Comparison of ENCODE assay signal across 34 cellular contexts in genomic region chr5:179207470-179207869, GRCh38.
"Had no signal": no experiment of that assay in that cellular context is flagged by ENCODE, and none has a peak within 500 bp of the region (broad histone marks: within the 10 kb centered on the region; RNA-seq: fewer than 3 reads in every experiment).

No MANE protein-coding gene starts in this region.

- DNase-seq: activated B cell treated with CpG ODN at 0.5 μM for 24 hours; activated CD4-positive, alpha-beta memory T cell treated with anti-CD3 and anti-CD28 coated beads, Interleukin-2, amount 10 ng/mL, durations not matched to agents 7 days and 5 days; activated CD4-positive, alpha-beta T cell treated with anti-CD3 and anti-CD28 coated beads for 4 hours; activated CD4-positive, alpha-beta T cell treated with anti-CD3 and anti-CD28 coated beads, Interleukin-2, amount 10 ng/mL, durations not matched to agents 24 days and 14 days; activated CD4-positive, alpha-beta T cell treated with anti-CD3 and anti-CD28 coated beads, Interleukin-2, amount 50 U/mL, for 1 hour; activated CD4-positive, alpha-beta T cell treated with anti-CD3 and anti-CD28 coated beads, Interleukin-2, amount 50 U/mL, for 48 hours; activated CD4-positive, CD25-positive, alpha-beta regulatory T cell treated with anti-CD3 and anti-CD28 coated beads, Interleukin-2, amount 50 U/mL, for 72 hours; activated CD8-positive, alpha-beta memory T cell treated with anti-CD3 and anti-CD28 coated beads for 24 hours; activated CD8-positive, alpha-beta memory T cell treated with anti-CD3 and anti-CD28 coated beads, Interleukin-2, amount 10 ng/mL, durations not matched to agents 7 days and 5 days; activated CD8-positive, alpha-beta memory T cell treated with anti-CD3 and anti-CD28 coated beads, Interleukin-2, amount 50 U/mL, for 48 hours; activated CD8-positive, alpha-beta T cell treated with anti-CD3 and anti-CD28 coated beads, Interleukin-2, amount 10 ng/mL, durations not matched to agents 7 days and 5 days; activated effector memory CD4-positive, alpha-beta T cell treated with Interleukin-2 at 50 U/mL for 16 hours; activated gamma-delta T cell; activated naive CD4-positive, alpha-beta T cell treated with anti-CD3 and anti-CD28 coated beads, Interleukin-2, amount 10 ng/mL, durations not matched to agents 7 days and 5 days; activated naive CD4-positive, alpha-beta T cell treated with Interleukin-2 at 50 U/mL for 16 hours; activated naive CD8-positive, alpha-beta T cell treated with anti-CD3 and anti-CD28 coated beads, Interleukin-2, amount 10 ng/mL, durations not matched to agents 7 days and 5 days; activated naive CD8-positive, alpha-beta T cell treated with anti-CD3 and anti-CD28 coated beads, Interleukin-2, amount 50 U/mL, for 24 hours; activated T-cell treated with anti-CD3 and anti-CD28 coated beads, Interleukin-2, amount 50 U/mL, for 24 hours; activated T-cell treated with anti-CD3 and anti-CD28 coated beads, Interleukin-2, amount 50 U/mL, for 48 hours; amygdala; anterior cingulate cortex; body of pancreas; brain microvascular endothelial cell; central memory CD4-positive, alpha-beta T cell; T-helper 1 cell; T-helper 2 cell; T-helper 9 cell had no signal

- H3K27ac Mint-ChIP-seq: activated B cell treated with CpG ODN at 0.5 μM for 24 hours; activated CD4-positive, alpha-beta memory T cell treated with anti-CD3 and anti-CD28 coated beads, Interleukin-2, amount 10 ng/mL, durations not matched to agents 7 days and 5 days; activated CD4-positive, alpha-beta T cell treated with anti-CD3 and anti-CD28 coated beads, Interleukin-2, amount 10 ng/mL, durations not matched to agents 24 days and 14 days; activated CD8-positive, alpha-beta memory T cell treated with anti-CD3 and anti-CD28 coated beads, Interleukin-2, amount 10 ng/mL, durations not matched to agents 7 days and 5 days; activated CD8-positive, alpha-beta T cell treated with anti-CD3 and anti-CD28 coated beads, Interleukin-2, amount 10 ng/mL, durations not matched to agents 7 days and 5 days; activated naive CD4-positive, alpha-beta T cell treated with anti-CD3 and anti-CD28 coated beads, Interleukin-2, amount 10 ng/mL, durations not matched to agents 7 days and 5 days; activated naive CD4-positive, alpha-beta T cell treated with anti-CD3 and anti-CD28 coated beads, Interleukin-2, amount 50 U/mL, for 24 hours; activated naive CD8-positive, alpha-beta T cell; activated naive CD8-positive, alpha-beta T cell treated with anti-CD3 and anti-CD28 coated beads, Interleukin-2, amount 10 ng/mL, durations not matched to agents 7 days and 5 days; activated naive CD8-positive, alpha-beta T cell treated with anti-CD3 and anti-CD28 coated beads, Interleukin-2, amount 50 U/mL, for 24 hours; activated T-cell treated with anti-CD3 and anti-CD28 coated beads, Interleukin-2, amount 50 U/mL, for 24 hours; activated T-helper 2 cell treated with anti-CD3 and anti-CD28 coated beads, Interferon-gamma antibody, Interleukin-2, Interleukin-4, amounts not matched to agents 10 μg/mL and 5 μg/mL and 100 μg/mL, durations not matched to agents 14 hours and 24 hours and 36 hours; T-helper 1 cell treated with Interleukin-12 subunit alpha and Interleukin-12 subunit beta and Interleukin-4 antibody, amounts not matched to agents 30 μg/mL and 1 μg/mL, for 36 hours; T-helper 2 cell treated with Interferon-gamma antibody and Interleukin-4, amounts not matched to agents 5 μg/mL and 100 μg/mL, for 36 hours had no signal

- H3K4me1 ChIP-seq: body of pancreas, breast epithelium had no signal

- H3K27me3 Mint-ChIP-seq: activated B cell treated with CpG ODN at 0.5 μM for 24 hours; activated CD4-positive, alpha-beta memory T cell treated with anti-CD3 and anti-CD28 coated beads, Interleukin-2, amount 10 ng/mL, durations not matched to agents 7 days and 5 days; activated CD4-positive, alpha-beta T cell treated with anti-CD3 and anti-CD28 coated beads, Interleukin-2, amount 10 ng/mL, durations not matched to agents 24 days and 14 days; activated CD8-positive, alpha-beta memory T cell treated with anti-CD3 and anti-CD28 coated beads, Interleukin-2, amount 10 ng/mL, durations not matched to agents 7 days and 5 days; activated naive CD4-positive, alpha-beta T cell treated with anti-CD3 and anti-CD28 coated beads, Interleukin-2, amount 10 ng/mL, durations not matched to agents 7 days and 5 days; activated naive CD4-positive, alpha-beta T cell treated with anti-CD3 and anti-CD28 coated beads, Interleukin-2, amount 50 U/mL, for 24 hours; activated naive CD8-positive, alpha-beta T cell; activated naive CD8-positive, alpha-beta T cell treated with anti-CD3 and anti-CD28 coated beads, Interleukin-2, amount 10 ng/mL, durations not matched to agents 7 days and 5 days; activated naive CD8-positive, alpha-beta T cell treated with anti-CD3 and anti-CD28 coated beads, Interleukin-2, amount 50 U/mL, for 24 hours had no signal

- H3K9me3 Mint-ChIP-seq: activated B cell treated with CpG ODN at 0.5 μM for 24 hours; activated CD4-positive, alpha-beta memory T cell treated with anti-CD3 and anti-CD28 coated beads, Interleukin-2, amount 10 ng/mL, durations not matched to agents 7 days and 5 days; activated CD4-positive, alpha-beta T cell treated with anti-CD3 and anti-CD28 coated beads, Interleukin-2, amount 10 ng/mL, durations not matched to agents 24 days and 14 days; activated naive CD4-positive, alpha-beta T cell treated with anti-CD3 and anti-CD28 coated beads, Interleukin-2, amount 10 ng/mL, durations not matched to agents 7 days and 5 days; activated naive CD4-positive, alpha-beta T cell treated with anti-CD3 and anti-CD28 coated beads, Interleukin-2, amount 50 U/mL, for 24 hours; activated naive CD8-positive, alpha-beta T cell treated with anti-CD3 and anti-CD28 coated beads, Interleukin-2, amount 10 ng/mL, durations not matched to agents 7 days and 5 days; activated naive CD8-positive, alpha-beta T cell treated with anti-CD3 and anti-CD28 coated beads, Interleukin-2, amount 50 U/mL, for 24 hours; activated T-cell treated with anti-CD3 and anti-CD28 coated beads, Interleukin-2, amount 50 U/mL, for 24 hours; activated T-helper 2 cell treated with anti-CD3 and anti-CD28 coated beads, Interferon-gamma antibody, Interleukin-2, Interleukin-4, amounts not matched to agents 10 μg/mL and 5 μg/mL and 100 μg/mL, durations not matched to agents 14 hours and 24 hours and 36 hours; T-helper 1 cell treated with Interleukin-12 subunit alpha and Interleukin-12 subunit beta and Interleukin-4 antibody, amounts not matched to agents 30 μg/mL and 1 μg/mL, for 36 hours; T-helper 2 cell treated with Interferon-gamma antibody and Interleukin-4, amounts not matched to agents 5 μg/mL and 100 μg/mL, for 36 hours had no signal

- H3K4me1 Mint-ChIP-seq: activated B cell treated with CpG ODN at 0.5 μM for 24 hours; activated CD4-positive, alpha-beta memory T cell treated with anti-CD3 and anti-CD28 coated beads, Interleukin-2, amount 10 ng/mL, durations not matched to agents 7 days and 5 days; activated CD4-positive, alpha-beta T cell treated with anti-CD3 and anti-CD28 coated beads, Interleukin-2, amount 10 ng/mL, durations not matched to agents 24 days and 14 days; activated CD8-positive, alpha-beta memory T cell treated with anti-CD3 and anti-CD28 coated beads, Interleukin-2, amount 10 ng/mL, durations not matched to agents 7 days and 5 days; activated naive CD4-positive, alpha-beta T cell treated with anti-CD3 and anti-CD28 coated beads, Interleukin-2, amount 10 ng/mL, durations not matched to agents 7 days and 5 days; activated naive CD4-positive, alpha-beta T cell treated with anti-CD3 and anti-CD28 coated beads, Interleukin-2, amount 50 U/mL, for 24 hours; activated naive CD8-positive, alpha-beta T cell treated with anti-CD3 and anti-CD28 coated beads, Interleukin-2, amount 10 ng/mL, durations not matched to agents 7 days and 5 days; activated naive CD8-positive, alpha-beta T cell treated with anti-CD3 and anti-CD28 coated beads, Interleukin-2, amount 50 U/mL, for 24 hours had no signal

- H3K4me3 ChIP-seq: body of pancreas, breast epithelium had no signal

- H3K36me3 ChIP-seq: brain microvascular endothelial cell, breast epithelium had no signal

- H3K27me3 ChIP-seq: body of pancreas, brain microvascular endothelial cell, breast epithelium had no signal

- H3K4me3 Mint-ChIP-seq: activated B cell treated with CpG ODN at 0.5 μM for 24 hours; activated CD4-positive, alpha-beta memory T cell treated with anti-CD3 and anti-CD28 coated beads, Interleukin-2, amount 10 ng/mL, durations not matched to agents 7 days and 5 days; activated CD4-positive, alpha-beta T cell treated with anti-CD3 and anti-CD28 coated beads, Interleukin-2, amount 10 ng/mL, durations not matched to agents 24 days and 14 days; activated CD8-positive, alpha-beta memory T cell treated with anti-CD3 and anti-CD28 coated beads, Interleukin-2, amount 10 ng/mL, durations not matched to agents 7 days and 5 days; activated CD8-positive, alpha-beta T cell treated with anti-CD3 and anti-CD28 coated beads, Interleukin-2, amount 10 ng/mL, durations not matched to agents 7 days and 5 days; activated naive CD4-positive, alpha-beta T cell treated with anti-CD3 and anti-CD28 coated beads, Interleukin-2, amount 10 ng/mL, durations not matched to agents 7 days and 5 days; activated naive CD4-positive, alpha-beta T cell treated with anti-CD3 and anti-CD28 coated beads, Interleukin-2, amount 50 U/mL, for 24 hours; activated naive CD8-positive, alpha-beta T cell; activated naive CD8-positive, alpha-beta T cell treated with anti-CD3 and anti-CD28 coated beads, Interleukin-2, amount 10 ng/mL, durations not matched to agents 7 days and 5 days; activated naive CD8-positive, alpha-beta T cell treated with anti-CD3 and anti-CD28 coated beads, Interleukin-2, amount 50 U/mL, for 24 hours; activated T-cell treated with anti-CD3 and anti-CD28 coated beads, Interleukin-2, amount 50 U/mL, for 24 hours; T-helper 1 cell treated with Interleukin-12 subunit alpha and Interleukin-12 subunit beta and Interleukin-4 antibody, amounts not matched to agents 30 μg/mL and 1 μg/mL, for 36 hours; T-helper 2 cell treated with Interferon-gamma antibody and Interleukin-4, amounts not matched to agents 5 μg/mL and 100 μg/mL, for 36 hours had no signal

- H3K9me3 ChIP-seq: body of pancreas, breast epithelium had no signal

- ATAC-seq: activated CD8-positive, alpha-beta memory T cell treated with anti-CD3 and anti-CD28 coated beads, Interleukin-2, amount 10 ng/mL, durations not matched to agents 7 days and 5 days; activated CD8-positive, alpha-beta T cell treated with anti-CD3 and anti-CD28 coated beads, Interleukin-2, amount 10 ng/mL, durations not matched to agents 7 days and 5 days; activated naive CD8-positive, alpha-beta T cell treated with anti-CD3 and anti-CD28 coated beads, Interleukin-2, amount 50 U/mL, for 24 hours; body of pancreas had no signal

- H3K36me3 Mint-ChIP-seq: activated CD8-positive, alpha-beta memory T cell treated with anti-CD3 and anti-CD28 coated beads, Interleukin-2, amount 10 ng/mL, durations not matched to agents 7 days and 5 days; activated naive CD4-positive, alpha-beta T cell treated with anti-CD3 and anti-CD28 coated beads, Interleukin-2, amount 10 ng/mL, durations not matched to agents 7 days and 5 days; activated naive CD4-positive, alpha-beta T cell treated with anti-CD3 and anti-CD28 coated beads, Interleukin-2, amount 50 U/mL, for 24 hours; activated naive CD8-positive, alpha-beta T cell; activated naive CD8-positive, alpha-beta T cell treated with anti-CD3 and anti-CD28 coated beads, Interleukin-2, amount 10 ng/mL, durations not matched to agents 7 days and 5 days had no signal

- H3K27ac ChIP-seq: body of pancreas, brain microvascular endothelial cell, breast epithelium, VCaP had no signal
